ENCODE assay signal across 12 cellular contexts in genomic region chr1:219891846-219892245, GRCh38. TPM values are rescaled to one million over a fixed set of nuclear protein-coding genes. Genes with fewer than 3 reads are reported as not detected.
"Had no signal": no experiment of that assay in that cellular context is flagged by ENCODE, and none has a peak within 500 bp of the region (broad histone marks: within the 10 kb centered on the region; RNA-seq: fewer than 3 reads in every experiment).

No MANE protein-coding gene starts in this region.

RNA-seq across cellular contexts. Expression of gene SLC30A10, which starts 36.5 kb away (rescaled TPM):
- total RNA-seq: activated CD4-positive, alpha-beta memory T cell treated with anti-CD3 and anti-CD28 coated beads for 36 hours; activated CD4-positive, alpha-beta memory T cell treated with anti-CD3 and anti-CD28 coated beads, Interleukin-2, amount 10 ng/mL, durations not matched to agents 7 days and 5 days; activated CD4-positive, alpha-beta T cell treated with anti-CD3 and anti-CD28 coated beads for 36 hours; activated CD4-positive, alpha-beta T cell treated with anti-CD3 and anti-CD28 coated beads, Interleukin-2, amount 10 ng/mL, durations not matched to agents 24 days and 14 days; activated CD4-positive, alpha-beta T cell treated with anti-CD3 and anti-CD28 coated beads, Interleukin-2, amount 10 ng/mL, durations not matched to agents 7 days and 5 days; activated CD8-positive, alpha-beta memory T cell treated with anti-CD3 and anti-CD28 coated beads for 36 hours; activated CD8-positive, alpha-beta memory T cell treated with anti-CD3 and anti-CD28 coated beads, Interleukin-2, amount 10 ng/mL, durations not matched to agents 7 days and 5 days; activated CD8-positive, alpha-beta T cell treated with anti-CD3 and anti-CD28 coated beads for 36 hours; activated CD8-positive, alpha-beta T cell treated with anti-CD3 and anti-CD28 coated beads, Interleukin-2, amount 10 ng/mL, durations not matched to agents 7 days and 5 days; T-helper 1 cell treated with Interleukin-12 subunit alpha and Interleukin-12 subunit beta and Interleukin-4 antibody, amounts not matched to agents 30 ng/mL and 1 ng/mL, for 36 hours; T-helper 17 cell; T-helper 2 cell treated with Interferon-gamma antibody and Interleukin-4, amounts not matched to agents 100 ng/mL and 5 ng/mL, for 36 hours had no signal
